ENCODE assay signal across 10 cellular contexts in genomic region chr5:123119334-123119986, GRCh38. TPM values are rescaled to one million over a fixed set of nuclear protein-coding genes. Genes with fewer than 3 reads are reported as not detected.
DNase-seq lines count a peak whose midpoint lies in the region; ATAC-seq and TF ChIP-seq lines count a peak whose summit lies in the region.
"Had no signal": no experiment of that assay in that cellular context is flagged by ENCODE, and none has a peak within 500 bp of the region (broad histone marks: within the 10 kb centered on the region; RNA-seq: fewer than 3 reads in every experiment).

No MANE protein-coding gene starts in this region.

- H3K4me1 ChIP-seq in Karpas-422 (ENCODE audit: low read length): no peaks in the 10 kb centered on the region
- peaks cover 0 to 3% of the 10 kb centered on the region in 2 donors for H3K4me1 ChIP-seq in lung (ENCODE audit: control insufficient read depth in 2 of 2, insufficient read depth in 2 of 2, low read length in 2 of 2)
- H3K4me1 ChIP-seq in spleen: no peaks in the 10 kb centered on the region
- H3K4me1 ChIP-seq: Peyer's patch had no signal

- no peak for TF ChIP-seq POLR2A in spleen (IDR thresholded peaks at IDR 0.05)

- peaks cover 16% of the 10 kb centered on the region for H3K27me3 Mint-ChIP-seq in activated naive CD4-positive, alpha-beta T cell treated with anti-CD3 and anti-CD28 coated beads, Interleukin-2, amount 10 ng/mL, durations not matched to agents 7 days and 5 days

- H4K20me1 ChIP-seq in Karpas-422 (ENCODE audit: insufficient read depth, low read depth, low read length): no peaks in the 10 kb centered on the region

- H2AFZ ChIP-seq in Karpas-422 (ENCODE audit: low read length): peak overlapping the region; percentile 36; the same call in 1 of the 2 replicates

- H3K79me2 ChIP-seq in Karpas-422 (ENCODE audit: low read length): no peaks in the 10 kb centered on the region

- 24 to 30% methylated on average over 8 of the region's 8 CpGs for WGBS in lung, 2 donors
- WGBS in spleen, 5 donors: 22 to 36% (median 27%) methylated on average over 8 of the region's 8 CpGs

- H3K9me3 ChIP-seq in Karpas-422 (ENCODE audit: low read length) (no peaks in the 10 kb centered on the region), lung (ENCODE audit: control insufficient read depth in 2 of 2, insufficient read depth in 1 of 2, low read length in 1 of 2) (no peaks in the 10 kb centered on the region), spleen (no peaks in the 10 kb centered on the region)
- H3K9me3 ChIP-seq: Peyer's patch had no signal

- DNase-seq in CMK (ENCODE audit: low read depth) (peak; percentile 31), Karpas-422 (no peak), brain microvascular endothelial cell (peak; percentile 40), lung (ENCODE audit: low spot score) (no peak), RKO (ENCODE audit: low spot score) (no peak), NCI-H2196 treated with DMSO at 0.1 percent for 48 hours (lab: John Stamatoyannopoulos, UW; ENCODE audit: unreplicated experiment) (no peak), spleen (no peak)
- no peak for DNase-seq in activated naive CD4-positive, alpha-beta T cell treated with anti-CD3 and anti-CD28 coated beads, Interleukin-2, amount 10 ng/mL, durations not matched to agents 7 days and 5 days
- DNase-seq: DMS153, Peyer's patch had no signal

- H3K9ac ChIP-seq in Karpas-422 (ENCODE audit: low read length): no peak overlapping the region

- H3K27ac Mint-ChIP-seq in activated naive CD4-positive, alpha-beta T cell treated with anti-CD3 and anti-CD28 coated beads, Interleukin-2, amount 10 ng/mL, durations not matched to agents 7 days and 5 days: no peak overlapping the region

- no peaks in the 10 kb centered on the region for H3K36me3 ChIP-seq in Karpas-422 (ENCODE audit: insufficient read depth, low read length)
- no peaks in the 10 kb centered on the region for H3K36me3 ChIP-seq in brain microvascular endothelial cell (replicated peaks)
- H3K36me3 ChIP-seq in lung (ENCODE audit: control insufficient read depth in 2 of 2, insufficient read depth in 2 of 2, low read length in 2 of 2): no peaks in the 10 kb centered on the region
- no peaks in the 10 kb centered on the region for H3K36me3 ChIP-seq in spleen
- H3K36me3 ChIP-seq: Peyer's patch had no signal

- no peak overlapping the region for H3K4me3 Mint-ChIP-seq in activated naive CD4-positive, alpha-beta T cell treated with anti-CD3 and anti-CD28 coated beads, Interleukin-2, amount 10 ng/mL, durations not matched to agents 7 days and 5 days

- in situ Hi-C loops in brain microvascular endothelial cell (cut with HindIII; ENCODE audit: low pct_ligation_motif_present, low sequenced_read_pairs): no loop called here

- peak; percentile 37 for TF ChIP-seq CTCF in brain microvascular endothelial cell (IDR thresholded peaks at IDR 0.05; ENCODE audit: low read depth, low read length, missing control alignments)
- no peak for TF ChIP-seq CTCF in lung (IDR thresholded peaks at IDR 0.05; ENCODE audit: control extremely low read depth, extremely low read depth)
- TF ChIP-seq CTCF in spleen (IDR thresholded peaks at IDR 0.05 in 8 of 11, conservative IDR thresholded peaks at IDR 0.05 in 3 of 11): no peak

- H3K9me3 Mint-ChIP-seq in activated naive CD4-positive, alpha-beta T cell treated with anti-CD3 and anti-CD28 coated beads, Interleukin-2, amount 10 ng/mL, durations not matched to agents 7 days and 5 days: no peaks in the 10 kb centered on the region

- H3K9me2 ChIP-seq in Karpas-422 (replicated peaks; ENCODE audit: insufficient read depth, low read length): no peaks in the 10 kb centered on the region

- intact Hi-C loops in spleen (cut with DNase I; ENCODE audit: low total_unique reads): no loop called here

- H3K4me2 ChIP-seq in Karpas-422 (ENCODE audit: low read depth, low read length, poor library complexity, severe bottlenecking): no peak overlapping the region

- H3K36me3 Mint-ChIP-seq in activated naive CD4-positive, alpha-beta T cell treated with anti-CD3 and anti-CD28 coated beads, Interleukin-2, amount 10 ng/mL, durations not matched to agents 7 days and 5 days: no peaks in the 10 kb centered on the region

- H3K4me3 ChIP-seq in Karpas-422 (ENCODE audit: low read length): no peak overlapping the region
- no peak overlapping the region for H3K4me3 ChIP-seq in brain microvascular endothelial cell (ENCODE audit: low read depth, low read length)
- H3K4me3 ChIP-seq in lung: no peak overlapping the region
- H3K4me3 ChIP-seq in spleen: no peak overlapping the region
- H3K4me3 ChIP-seq: Peyer's patch had no signal

- no peaks in the 10 kb centered on the region for H3K27me3 ChIP-seq in Karpas-422 (ENCODE audit: low read length)
- H3K27me3 ChIP-seq in brain microvascular endothelial cell (replicated peaks): no peaks in the 10 kb centered on the region
- H3K27me3 ChIP-seq in lung (ENCODE audit: control insufficient read depth, insufficient read depth): no peaks in the 10 kb centered on the region
- peaks cover 0 to 62% (median 3%) of the 10 kb centered on the region in 7 donors for H3K27me3 ChIP-seq in spleen (replicated peaks in 1 of 7)

- CTCF ChIA-PET in activated naive CD4-positive, alpha-beta T cell treated with anti-CD3 and anti-CD28 coated beads, Interleukin-2, amount 10 ng/mL, durations not matched to agents 7 days and 5 days (lab: Charles Lee): no interaction called here

- no peaks in the 10 kb centered on the region for H3K4me1 Mint-ChIP-seq in activated naive CD4-positive, alpha-beta T cell treated with anti-CD3 and anti-CD28 coated beads, Interleukin-2, amount 10 ng/mL, durations not matched to agents 7 days and 5 days

- peak; percentile 67 for ATAC-seq in lung (ENCODE audit: insufficient read depth, low FRiP score)

- H3K27ac ChIP-seq in Karpas-422 (ENCODE audit: low read length) (no peak overlapping the region), brain microvascular endothelial cell (no peak overlapping the region), lung (ENCODE audit: low read depth in 1 of 2, low read length in 1 of 2) (peak overlapping the region in 1 of 2 donors; percentile 42), spleen (no peak overlapping the region)
- H3K27ac ChIP-seq: Peyer's patch had no signal

RNA-seq across cellular contexts. Expression of gene PRDM6, which starts 30.4 kb away (rescaled TPM):
- total RNA-seq in Karpas-422 (2014; rRNA removed; shearing (Covaris generic); ENCODE audit: low replicate concordance): not detected in 2 replicates
- total RNA-seq in lung: 10 to 100 TPM in 1 of 2 donors, 1 to 10 TPM in 1; 7.8 to 20.0 TPM
- 1 to 10 TPM; 1.0 to 1.8 TPM for polyA plus RNA-seq in lung
- total RNA-seq in spleen: under 1 TPM in 3 of 7 donors, not detected in 4; 0.03 to 0.72 (median 0.03) TPM
- under 1 TPM; 0.02 to 0.03 (median 0.02) TPM for polyA plus RNA-seq in spleen

Comparison
In these comparisons a context has a peak if more than half of its experiments do, and no peak if none do; other contexts are left out.
1. DNase-seq: peak in CMK (single experiment) and brain microvascular endothelial cell (single experiment); none in Karpas-422 (single experiment), lung (single experiment), RKO (single experiment), NCI-H2196 treated with DMSO at 0.1 percent for 48 hours (single experiment), activated naive CD4-positive, alpha-beta T cell treated with anti-CD3 and anti-CD28 coated beads, Interleukin-2, amount 10 ng/mL, durations not matched to agents 7 days and 5 days (single experiment) and spleen (single experiment).